ENCODE assay signal across 20 cellular contexts in genomic region chr13:41813426-41813825, GRCh38.
DNase-seq lines count a peak whose midpoint lies in the region; ATAC-seq, FAIRE-seq and TF ChIP-seq lines count a peak whose summit lies in the region.
"Had no signal": no experiment of that assay in that cellular context is flagged by ENCODE, and none has a peak within 500 bp of the region (broad histone marks: within the 10 kb centered on the region; RNA-seq: fewer than 3 reads in every experiment).

No MANE protein-coding gene starts in this region.

- no peaks in the 10 kb centered on the region for H3K9me3 Mint-ChIP-seq in activated T-helper 17 cell treated with anti-CD3 and anti-CD28 coated beads, Interleukin-2, amount 50 U/mL, for 72 hours
- H3K9me3 Mint-ChIP-seq in activated CD4-positive, alpha-beta memory T cell treated with anti-CD3 and anti-CD28 coated beads, Interleukin-2, amount 10 ng/mL, durations not matched to agents 7 days and 5 days = no peaks in the 10 kb centered on the region

- no peak overlapping the region for H3K27ac Mint-ChIP-seq in activated T-helper 17 cell treated with anti-CD3 and anti-CD28 coated beads, Interleukin-2, amount 50 U/mL, for 72 hours
- no peak overlapping the region for H3K27ac Mint-ChIP-seq in activated CD4-positive, alpha-beta memory T cell treated with anti-CD3 and anti-CD28 coated beads, Interleukin-2, amount 10 ng/mL, durations not matched to agents 7 days and 5 days

- no peak for ATAC-seq in activated T-helper 17 cell treated with anti-CD3 and anti-CD28 coated beads, Interleukin-2, amount 50 U/mL, for 72 hours (replicated peaks)
- no peak for ATAC-seq in left lung
- ATAC-seq: HepG2 had no signal

- intact Hi-C loops in left lung (cut with DNase I) = no loop called here

- in situ Hi-C loops in brain microvascular endothelial cell (cut with HindIII; ENCODE audit: low pct_ligation_motif_present, low sequenced_read_pairs) = no loop called here

- DNase-seq in AG10803 (ENCODE audit: low read depth) (peak; percentile 41), HTR-8/SVneo (ENCODE audit: insufficient read length, low spot score) (peak; percentile 21), brain microvascular endothelial cell (no peak), iris pigment epithelial cell (ENCODE audit: low read depth) (peak; percentile 78), OCI-M1 (lab: John Stamatoyannopoulos, UW) (no peak), left lung (no peak)
- DNase-seq in activated CD4-positive, alpha-beta memory T cell treated with anti-CD3 and anti-CD28 coated beads, Interleukin-2, amount 10 ng/mL, durations not matched to agents 7 days and 5 days = no peak
- DNase-seq: activated naive CD4-positive, alpha-beta T cell treated with Interleukin-2 at 50 U/mL for 16 hours; colonic mucosa; foreskin melanocyte; MM.1S; NCI-H146; SIG-M5; spleen had no signal

- no peak for FAIRE-seq in HTR-8/SVneo (lab: Jason Lieb, UNC)
- FAIRE-seq: endometrium, HepG2, urothelium cell line had no signal

- H3K27ac ChIP-seq in brain microvascular endothelial cell (peak overlapping the region; percentile 57), left lung (no peak overlapping the region)
- H3K27ac ChIP-seq: ascending aorta, colonic mucosa, spleen had no signal

- TF ChIP-seq CTCF in AG10803 (conservative IDR thresholded peaks at IDR 0.05; ENCODE audit: low read length) (no peak), brain microvascular endothelial cell (IDR thresholded peaks at IDR 0.05; ENCODE audit: low read depth, low read length, missing control alignments) (no peak), left lung (IDR thresholded peaks at IDR 0.05) (no peak)

- POLR2A ChIA-PET in activated CD4-positive, alpha-beta memory T cell treated with anti-CD3 and anti-CD28 coated beads, Interleukin-2, amount 10 ng/mL, durations not matched to agents 7 days and 5 days (lab: Charles Lee) = no interaction called here

- H3K9me3 ChIP-seq in left lung = no peaks in the 10 kb centered on the region
- H3K9me3 ChIP-seq: ascending aorta, colonic mucosa, HAP-1 had no signal

- peaks cover 8% of the 10 kb centered on the region for H3K4me1 Mint-ChIP-seq in activated T-helper 17 cell treated with anti-CD3 and anti-CD28 coated beads, Interleukin-2, amount 50 U/mL, for 72 hours
- H3K4me1 Mint-ChIP-seq in activated CD4-positive, alpha-beta memory T cell treated with anti-CD3 and anti-CD28 coated beads, Interleukin-2, amount 10 ng/mL, durations not matched to agents 7 days and 5 days = peaks cover 12% of the 10 kb centered on the region

- H3K4me1 ChIP-seq in left lung = peaks cover 0 to 10% of the 10 kb centered on the region in 2 donors
- H3K4me1 ChIP-seq: colonic mucosa had no signal

- H3K36me3 ChIP-seq in brain microvascular endothelial cell (replicated peaks) (no peaks in the 10 kb centered on the region), left lung (no peaks in the 10 kb centered on the region)
- H3K36me3 ChIP-seq: colonic mucosa had no signal

- no peaks in the 10 kb centered on the region for H3K27me3 Mint-ChIP-seq in activated T-helper 17 cell treated with anti-CD3 and anti-CD28 coated beads, Interleukin-2, amount 50 U/mL, for 72 hours
- H3K27me3 Mint-ChIP-seq in activated CD4-positive, alpha-beta memory T cell treated with anti-CD3 and anti-CD28 coated beads, Interleukin-2, amount 10 ng/mL, durations not matched to agents 7 days and 5 days = no peaks in the 10 kb centered on the region

- H3K36me3 Mint-ChIP-seq in activated T-helper 17 cell treated with anti-CD3 and anti-CD28 coated beads, Interleukin-2, amount 50 U/mL, for 72 hours (ENCODE audit: low read depth) = peaks cover 52% of the 10 kb centered on the region
- H3K36me3 Mint-ChIP-seq in activated CD4-positive, alpha-beta memory T cell treated with anti-CD3 and anti-CD28 coated beads, Interleukin-2, amount 10 ng/mL, durations not matched to agents 7 days and 5 days (ENCODE audit: low read depth) = peaks cover 36% of the 10 kb centered on the region

- no peak overlapping the region for H3K4me3 Mint-ChIP-seq in activated T-helper 17 cell treated with anti-CD3 and anti-CD28 coated beads, Interleukin-2, amount 50 U/mL, for 72 hours
- no peak overlapping the region for H3K4me3 Mint-ChIP-seq in activated CD4-positive, alpha-beta memory T cell treated with anti-CD3 and anti-CD28 coated beads, Interleukin-2, amount 10 ng/mL, durations not matched to agents 7 days and 5 days

- H3K4me3 ChIP-seq in AG10803 (ENCODE audit: low read length) = no peak overlapping the region
- no peak overlapping the region for H3K4me3 ChIP-seq in brain microvascular endothelial cell (ENCODE audit: low read depth, low read length)
- H3K4me3 ChIP-seq in left lung = no peak overlapping the region
- H3K4me3 ChIP-seq: ascending aorta, colonic mucosa, HAP-1, spleen had no signal

- H3K27me3 ChIP-seq in brain microvascular endothelial cell (replicated peaks) (no peaks in the 10 kb centered on the region), left lung (no peaks in the 10 kb centered on the region)
- H3K27me3 ChIP-seq: ascending aorta, colonic mucosa, spleen had no signal

- CTCF ChIA-PET in activated CD4-positive, alpha-beta memory T cell treated with anti-CD3 and anti-CD28 coated beads, Interleukin-2, amount 10 ng/mL, durations not matched to agents 7 days and 5 days (lab: Charles Lee) = no interaction called here

Comparison
In these comparisons a context has a peak if more than half of its experiments do, and no peak if none do; other contexts are left out.
1. DNase-seq: peak in AG10803 (single experiment), HTR-8/SVneo (single experiment) and iris pigment epithelial cell (single experiment); none in brain microvascular endothelial cell (single experiment), OCI-M1 (single experiment), left lung (0 of 2) and activated CD4-positive, alpha-beta memory T cell treated with anti-CD3 and anti-CD28 coated beads, Interleukin-2, amount 10 ng/mL, durations not matched to agents 7 days and 5 days (single experiment).